ENCODE assay signal across 11 cellular contexts in genomic region chr21:41954654-41955499, GRCh38. TPM values are rescaled to one million over a fixed set of nuclear protein-coding genes. Genes with fewer than 3 reads are reported as not detected.
DNase-seq lines count a peak whose midpoint lies in the region; ATAC-seq, FAIRE-seq and TF ChIP-seq lines count a peak whose summit lies in the region.
"Had no signal": no experiment of that assay in that cellular context is flagged by ENCODE, and none has a peak within 500 bp of the region (broad histone marks: within the 10 kb centered on the region; RNA-seq: fewer than 3 reads in every experiment).

No MANE protein-coding gene starts in this region.

- TF ChIP-seq CTCF in HEK293 (tag by site-specific recombination; IDR thresholded peaks at IDR 0.05), result no peak
- TF ChIP-seq CTCF in adrenal gland (IDR thresholded peaks at IDR 0.05), result no peak

- peaks cover 0 to 19% (median 6%) of the 10 kb centered on the region in 11 experiments; a peak in 6 of 22 replicates for H4K20me1 ChIP-seq in BLaER1 treated with 17β-estradiol and CSF1 and Interleukin-3, amounts not matched to agents 10 nM and 100 nM

- FAIRE-seq in GM19239 (lab: Jason Lieb, UNC), result no peak
- FAIRE-seq: D721Med had no signal

- peak overlapping the region in 4 of 10 donors; percentile 17 to 71 (median 38) for H3K27ac Mint-ChIP-seq in naive thymus-derived CD8-positive, alpha-beta T cell
- H3K27ac Mint-ChIP-seq: activated T-cell treated with anti-CD3 and anti-CD28 coated beads, Interleukin-2, amount 50 U/mL, for 72 hours had no signal

- CTCF ChIA-PET in HEK293 (lab: Yijun Ruan, JAX), result no interaction called here

- peaks cover 6 to 23% (median 12%) of the 10 kb centered on the region in 5 donors for H3K27me3 Mint-ChIP-seq in naive thymus-derived CD8-positive, alpha-beta T cell

- peaks cover 0 to 16% (median 7%) of the 10 kb centered on the region in 11 experiments; a peak in 10 of 22 replicates for H3K36me3 ChIP-seq in BLaER1 treated with 17β-estradiol and CSF1 and Interleukin-3, amounts not matched to agents 10 nM and 100 nM
- H3K36me3 ChIP-seq in HEK293 (ENCODE audit: control insufficient read depth in 2 of 2, insufficient read depth in 1 of 2, low read length in 2 of 2) (no peaks in the 10 kb centered on the region), adrenal gland (replicated peaks in 1 of 2) (peaks cover 0 to 3% of the 10 kb centered on the region in 2 donors)

- peaks cover 0 to 6% (median 0%) of the 10 kb centered on the region in 11 experiments; a peak in 2 of 22 replicates for H3K9me3 ChIP-seq in BLaER1 treated with 17β-estradiol and CSF1 and Interleukin-3, amounts not matched to agents 10 nM and 100 nM (replicated peaks in 1 of 11)
- H3K9me3 ChIP-seq in HEK293 (ENCODE audit: control insufficient read depth, insufficient read depth, low read depth, low read length), result no peaks in the 10 kb centered on the region
- no peaks in the 10 kb centered on the region for H3K9me3 ChIP-seq in adrenal gland (replicated peaks in 1 of 3)

- H3K4me2 ChIP-seq in BLaER1 treated with 17β-estradiol and CSF1 and Interleukin-3, amounts not matched to agents 10 nM and 100 nM, result peak overlapping the region; percentile 9 to 99 (median 98); a peak in 19 of 22 replicates

- ATAC-seq in naive thymus-derived CD8-positive, alpha-beta T cell, result no peak
- no peak for ATAC-seq in GM18498 (IDR thresholded peaks at IDR 0.05; ENCODE audit: unreplicated experiment)

- peaks cover 0 to 8% (median 0%) of the 10 kb centered on the region in 11 experiments; a peak in 4 of 22 replicates for H3K27me3 ChIP-seq in BLaER1 treated with 17β-estradiol and CSF1 and Interleukin-3, amounts not matched to agents 10 nM and 100 nM
- H3K27me3 ChIP-seq in adrenal gland, result no peaks in the 10 kb centered on the region

- 91 to 98% (median 94%) methylated on average over 20 of the region's 20 CpGs for WGBS in adrenal gland, 4 donors

- H3K27ac ChIP-seq in BLaER1 treated with 17β-estradiol and CSF1 and Interleukin-3, amounts not matched to agents 10 nM and 100 nM, result peak overlapping the region in 3 of 11 experiments; percentile 67 to 76 (median 69); a peak in 5 of 22 replicates
- H3K27ac ChIP-seq in HEK293 (ENCODE audit: extremely low read depth, low read depth, low read length), result no peak overlapping the region
- peak overlapping the region in 3 of 5 donors; percentile 41 to 97 (median 66) for H3K27ac ChIP-seq in adrenal gland

- peak overlapping the region in 3 of 11 experiments; percentile 27 to 84 (median 55); a peak in 4 of 22 replicates for H3K9ac ChIP-seq in BLaER1 treated with 17β-estradiol and CSF1 and Interleukin-3, amounts not matched to agents 10 nM and 100 nM

- peaks cover 21 to 69% (median 58%) of the 10 kb centered on the region in 10 experiments for H3K4me1 ChIP-seq in BLaER1 treated with 17β-estradiol and CSF1 and Interleukin-3, amounts not matched to agents 10 nM and 100 nM
- H3K4me1 ChIP-seq in HEK293 (ENCODE audit: control insufficient read depth, insufficient read depth, low read length) (peaks cover 2% of the 10 kb centered on the region; the same call in 1 of the 2 replicates), adrenal gland (replicated peaks in 1 of 2) (peaks cover 57 to 60% of the 10 kb centered on the region in 2 donors)

- no peaks in the 10 kb centered on the region for H3K36me3 Mint-ChIP-seq in naive thymus-derived CD8-positive, alpha-beta T cell

- TF ChIP-seq POLR2A in adrenal gland (IDR thresholded peaks at IDR 0.05), result no peak

- no peaks in the 10 kb centered on the region for H3K9me3 Mint-ChIP-seq in naive thymus-derived CD8-positive, alpha-beta T cell
- H3K9me3 Mint-ChIP-seq: activated T-cell treated with anti-CD3 and anti-CD28 coated beads, Interleukin-2, amount 50 U/mL, for 72 hours had no signal

- DNase-seq in adrenal gland, result peak in 1 of 7 donors; percentile 30
- no peak for DNase-seq in naive thymus-derived CD8-positive, alpha-beta T cell
- DNase-seq in HuH-7 (ENCODE audit: low spot score), result no peak
- DNase-seq in nucleus accumbens (lab: John Stamatoyannopoulos, UW), result no peak
- DNase-seq in GM19239 (ENCODE audit: insufficient read length, low spot score), result no peak
- DNase-seq: NCI-H2171 had no signal

- H3K4me3 Mint-ChIP-seq in naive thymus-derived CD8-positive, alpha-beta T cell, result peak overlapping the region; percentile 12 to 77 (median 66)

- POLR2A ChIA-PET in HEK293 (lab: Yijun Ruan, JAX), result interaction anchor here (0.7 kb wide), 1 partner anchor 9 kb away, joined by 3 read pairs; no protein-coding TSS in a partner anchor
- POLR2A ChIA-PET in naive thymus-derived CD8-positive, alpha-beta T cell (lab: Charles Lee), result no interaction called here

- intact Hi-C loops in adrenal gland (cut with DNase I), result loop anchor here (5.0 to 10.0 kb wide), 2 partner anchors 47 to 50 kb away; no protein-coding TSS in a partner anchor

- H3K4me1 Mint-ChIP-seq in naive thymus-derived CD8-positive, alpha-beta T cell, result peaks cover 12 to 19% (median 17%) of the 10 kb centered on the region in 4 donors

- H3K4me3 ChIP-seq in BLaER1 treated with 17β-estradiol and CSF1 and Interleukin-3, amounts not matched to agents 10 nM and 100 nM, result peak overlapping the region in 1 of 10 experiments; percentile 76; a peak in 2 of 20 replicates
- no peak overlapping the region for H3K4me3 ChIP-seq in HEK293 (ENCODE audit: low read depth, low read length)
- H3K4me3 ChIP-seq in adrenal gland, result no peak overlapping the region

TF ChIP-seq in HEK293, 187 proteins besides CTCF, POLR2A, EP300 and RAD21 (continues in another document):
- TF ChIP-seq ZNF623 (tag by site-specific recombination; IDR thresholded peaks at IDR 0.05), result no peak
- no peak for TF ChIP-seq ZSCAN16 (tag by site-specific recombination; IDR thresholded peaks at IDR 0.05)
- TF ChIP-seq ZNF155 (tag by site-specific recombination; IDR thresholded peaks at IDR 0.05), result no peak
- TF ChIP-seq ZNF391 (tag by site-specific recombination; IDR thresholded peaks at IDR 0.05; ENCODE audit: borderline replicate concordance, low read depth), result no peak
- no peak for TF ChIP-seq ZNF24 (tag by site-specific recombination; IDR thresholded peaks at IDR 0.05)
- TF ChIP-seq ZNF132 (tag by site-specific recombination; IDR thresholded peaks at IDR 0.05; ENCODE audit: borderline replicate concordance), result no peak
- peak; percentile 37; the same call in 1 of the 2 replicates for TF ChIP-seq ZBTB7A (tag by site-specific recombination; IDR thresholded peaks at IDR 0.05; ENCODE audit: low read depth)
- peak; percentile 79; the same call in 1 of the 2 replicates for TF ChIP-seq ZNF48 (tag by site-specific recombination; IDR thresholded peaks at IDR 0.05)
- TF ChIP-seq PRDM4 (tag by site-specific recombination; IDR thresholded peaks at IDR 0.05), result no peak
- TF ChIP-seq ZNF629 (tag by site-specific recombination; IDR thresholded peaks at IDR 0.05), result no peak
- peak; percentile 22 for TF ChIP-seq ZSCAN4 (tag by site-specific recombination; IDR thresholded peaks at IDR 0.05)
- no peak for TF ChIP-seq ZNF248 (tag by site-specific recombination; IDR thresholded peaks at IDR 0.05)
- TF ChIP-seq ATF2 (tag by site-specific recombination; IDR thresholded peaks at IDR 0.05; ENCODE audit: low read depth), result no peak
- no peak for TF ChIP-seq GLIS2 (tag by site-specific recombination; IDR thresholded peaks at IDR 0.05)

RNA-seq across cellular contexts. Expression of gene C2CD2, which starts 1.1 kb away (rescaled TPM):
- 100 to 1,000 TPM; 233 to 439 (median 302) TPM for total RNA-seq in adrenal gland
- 100 to 1,000 TPM; 175 to 284 (median 180) TPM for polyA plus RNA-seq in adrenal gland
- 10 to 100 TPM; 13.0 to 14.6 TPM for total RNA-seq in naive thymus-derived CD8-positive, alpha-beta T cell
- polyA plus RNA-seq in naive thymus-derived CD8-positive, alpha-beta T cell, result 1 to 10 TPM; 2.4 to 3.7 (median 2.8) TPM

RNA-seq across cellular contexts. Expression of gene ZBTB21, which starts 55.3 kb away (rescaled TPM):
- 10 to 100 TPM; 11.0 to 39.1 (median 22.5) TPM for total RNA-seq in adrenal gland
- polyA plus RNA-seq in adrenal gland, result 10 to 100 TPM in 1 of 3 donors, 1 to 10 TPM in 2; 6.8 to 10.2 (median 7.6) TPM
- total RNA-seq in naive thymus-derived CD8-positive, alpha-beta T cell, result 10 to 100 TPM; 29.4 to 33.3 TPM
- 1 to 10 TPM; 4.2 to 6.3 (median 4.7) TPM for polyA plus RNA-seq in naive thymus-derived CD8-positive, alpha-beta T cell

Comparison
In these comparisons a context has a peak if more than half of its experiments do, and no peak if none do; other contexts are left out.
1. RNA of gene C2CD2, which starts 1.1 kb away (total RNA-seq): 233 to 439 TPM in adrenal gland; 13.0 to 14.6 TPM in naive thymus-derived CD8-positive, alpha-beta T cell; every median in the first group is over 10 times any median in the second.